In genomic region chr9:130530932-130531331, GRCh38 we compare ENCODE assay signal across 20 cellular contexts. TPM values are rescaled to one million over a fixed set of nuclear protein-coding genes. Genes with fewer than 3 reads are reported as not detected.
A peak's percentile ranks its signal among the peaks of the same experiment; 100 is the strongest.
DNase-seq lines count a peak whose midpoint lies in the region; ATAC-seq and TF ChIP-seq lines count a peak whose summit lies in the region.
"Had no signal": no experiment of that assay in that cellular context is flagged by ENCODE, and none has a peak within 500 bp of the region (broad histone marks: within the 10 kb centered on the region; RNA-seq: fewer than 3 reads in every experiment).

No MANE protein-coding gene starts in this region.

- no peaks in the 10 kb centered on the region for H3K9me3 ChIP-seq in HEK293 (ENCODE audit: control insufficient read depth, insufficient read depth, low read depth, low read length)
- H3K9me3 ChIP-seq in body of pancreas, result no peaks in the 10 kb centered on the region
- peaks cover 1% of the 10 kb centered on the region for H3K9me3 ChIP-seq in trophoblast cell (ENCODE audit: insufficient read depth, low read depth, low read length)
- no peaks in the 10 kb centered on the region for H3K9me3 ChIP-seq in suprapubic skin
- H3K9me3 ChIP-seq: ascending aorta had no signal

- TF ChIP-seq CTCF in HEK293 (tag by site-specific recombination; IDR thresholded peaks at IDR 0.05) (no peak), body of pancreas (IDR thresholded peaks at IDR 0.05) (no peak), suprapubic skin (IDR thresholded peaks at IDR 0.05) (no peak)

- H3K79me2 ChIP-seq in trophoblast cell (ENCODE audit: control insufficient read depth, insufficient read depth, low read length, poor library complexity), result no peaks in the 10 kb centered on the region
- H3K79me2 ChIP-seq: hepatocyte had no signal

- WGBS in body of pancreas, 2 donors, result 27 to 44% methylated on average over 9 of the region's 9 CpGs
- no CpG with 5 or more reads among the region's 9 CpGs for WGBS in trophoblast cell (ENCODE audit: extremely low coverage, insufficient coverage, insufficient read length)
- WGBS in suprapubic skin, result 33% methylated on average over 9 of the region's 9 CpGs

- no peak overlapping the region for H4K8ac ChIP-seq in trophoblast cell (ENCODE audit: low read depth, low read length)

- H3K4me2 ChIP-seq in trophoblast cell (ENCODE audit: low read length), result no peak overlapping the region
- H3K4me2 ChIP-seq: hepatocyte had no signal

- H2AK5ac ChIP-seq in trophoblast cell (ENCODE audit: low read length), result no peak overlapping the region

- H3K9ac ChIP-seq in trophoblast cell (ENCODE audit: low read length), result no peak overlapping the region

- no peak overlapping the region for H2BK120ac ChIP-seq in trophoblast cell (ENCODE audit: insufficient read depth, low read length, poor library complexity)

- intact Hi-C loops in body of pancreas (cut with DNase I), result no loop called here
- intact Hi-C loops in cardiac septum (cut with DNase I), result loop anchor here (5.0 kb wide), 1 partner anchor 96 kb away; no protein-coding TSS in a partner anchor

- H3K27ac ChIP-seq in HEK293 (ENCODE audit: extremely low read depth, low read depth, low read length), result no peak overlapping the region
- H3K27ac ChIP-seq in body of pancreas, result no peak overlapping the region
- no peak overlapping the region for H3K27ac ChIP-seq in trophoblast cell (ENCODE audit: low read depth, low read length)
- H3K27ac ChIP-seq in suprapubic skin, result no peak overlapping the region
- H3K27ac ChIP-seq: ascending aorta, hepatocyte had no signal

- no peak for TF ChIP-seq EP300 in suprapubic skin (IDR thresholded peaks at IDR 0.05)

- H4K91ac ChIP-seq in trophoblast cell (ENCODE audit: low read depth, low read length), result no peak overlapping the region

- POLR2A ChIA-PET in HEK293 (lab: Yijun Ruan, JAX), result no interaction called here

- no peaks in the 10 kb centered on the region for H3K27me3 ChIP-seq in body of pancreas
- no peaks in the 10 kb centered on the region for H3K27me3 ChIP-seq in trophoblast cell (ENCODE audit: insufficient read depth, low read length)
- H3K27me3 ChIP-seq in suprapubic skin, result peaks cover 54% of the 10 kb centered on the region
- H3K27me3 ChIP-seq: ascending aorta, hepatocyte had no signal

- no peaks in the 10 kb centered on the region for H3K4me1 ChIP-seq in HEK293 (ENCODE audit: control insufficient read depth, insufficient read depth, low read length)
- H3K4me1 ChIP-seq in body of pancreas, result peaks cover 6% of the 10 kb centered on the region
- peaks cover 0 to 4% of the 10 kb centered on the region in 2 experiments for H3K4me1 ChIP-seq in trophoblast cell (ENCODE audit: control insufficient read depth in 1 of 2, insufficient read depth in 2 of 2, low read length in 2 of 2)
- peaks cover 6% of the 10 kb centered on the region for H3K4me1 ChIP-seq in suprapubic skin
- H3K4me1 ChIP-seq: ascending aorta had no signal

- H3K14ac ChIP-seq in trophoblast cell (ENCODE audit: low read length), result no peak overlapping the region

- TF ChIP-seq POLR2A in body of pancreas (IDR thresholded peaks at IDR 0.05) (no peak), suprapubic skin (IDR thresholded peaks at IDR 0.05) (no peak)

- no peak overlapping the region for H4K12ac ChIP-seq in trophoblast cell (ENCODE audit: low read depth, low read length)

- no peak overlapping the region for H2AFZ ChIP-seq in trophoblast cell (ENCODE audit: insufficient read depth, low read length, poor library complexity)
- H2AFZ ChIP-seq: hepatocyte had no signal

- H3K4me3 ChIP-seq in HEK293 (ENCODE audit: low read depth, low read length) (no peak overlapping the region), body of pancreas (no peak overlapping the region), trophoblast cell (ENCODE audit: low read depth, low read length) (no peak overlapping the region), suprapubic skin (no peak overlapping the region)
- H3K4me3 ChIP-seq: ascending aorta, GM12878, hepatocyte had no signal

- no peaks in the 10 kb centered on the region for H3K79me1 ChIP-seq in trophoblast cell (ENCODE audit: low read length)

- H2BK12ac ChIP-seq in trophoblast cell (ENCODE audit: low read length), result no peak overlapping the region

- no peaks in the 10 kb centered on the region for H3K36me3 ChIP-seq in HEK293 (ENCODE audit: control insufficient read depth in 2 of 2, insufficient read depth in 1 of 2, low read length in 2 of 2)
- no peaks in the 10 kb centered on the region for H3K36me3 ChIP-seq in body of pancreas (replicated peaks in 1 of 2; ENCODE audit: insufficient read depth in 1 of 2, low read depth in 2 of 2)
- no peaks in the 10 kb centered on the region for H3K36me3 ChIP-seq in trophoblast cell (ENCODE audit: control insufficient read depth in 1 of 2, insufficient read depth in 2 of 2, low read length in 2 of 2)
- H3K36me3 ChIP-seq in suprapubic skin, result no peaks in the 10 kb centered on the region
- H3K36me3 ChIP-seq: ascending aorta had no signal

- no peak overlapping the region for H2BK5ac ChIP-seq in trophoblast cell (ENCODE audit: low read depth, low read length, poor library complexity)

- no peak overlapping the region for H3K4ac ChIP-seq in trophoblast cell (ENCODE audit: low read depth, low read length)

- no peak for ATAC-seq in body of pancreas
- ATAC-seq in HG02973 (IDR thresholded peaks at IDR 0.05; ENCODE audit: unreplicated experiment), result no peak
- ATAC-seq: GM12878, Panc1 had no signal

- no peak overlapping the region for H3K23ac ChIP-seq in trophoblast cell (ENCODE audit: low read length)

- DNase-seq in body of pancreas, result peak; percentile 20 to 44 (median 30)
- peak; percentile 79 for DNase-seq in cardiac septum (ENCODE audit: low spot score)
- DNase-seq in trophoblast cell, result peak; percentile 12 to 37
- DNase-seq in islet precursor cell, result no peak
- DNase-seq in activated CD4-positive, alpha-beta T cell treated with anti-CD3 and anti-CD28 coated beads, Interleukin-2, amount 50 U/mL, for 1 hour, result no peak
- DNase-seq in suprapubic skin (ENCODE audit: low spot score in 2 of 2), result no peak
- DNase-seq: activated CD4-positive, alpha-beta T cell treated with anti-CD3 and anti-CD28 coated beads, Interleukin-2, amount 10 ng/mL, durations not matched to agents 24 days and 14 days; activated naive CD4-positive, alpha-beta T cell; AML-193; Kasumi-1; NCI-H1105 treated with DMSO at 0.1 percent for 48 hours; NCI-H82; nucleus accumbens; stimulated activated CD4-positive, alpha-beta T cell treated with anti-CD3 and anti-CD28 coated beads, Interleukin-2, amount 100 ng/mL, for 48 hours had no signal

- H3K18ac ChIP-seq in trophoblast cell (ENCODE audit: low read length), result no peak overlapping the region

- CTCF ChIA-PET in HEK293 (lab: Yijun Ruan, JAX), result interaction anchor here (0.5 kb wide), 1 partner anchor 153 kb away, joined by 4 read pairs; no protein-coding TSS in a partner anchor

TF ChIP-seq in HEK293, 187 proteins besides CTCF, POLR2A, EP300 and RAD21:
- TF ChIP-seq ZBTB44 (tag by site-specific recombination; IDR thresholded peaks at IDR 0.05), result peak; percentile 34
- TF ChIP-seq ZEB2 (tag by site-specific recombination; IDR thresholded peaks at IDR 0.05), result 0 out of 2 replicates have a peak, but pooled peaks have one; percentile 27
- no peak for TF ChIP-seq ZNF629 (tag by site-specific recombination; IDR thresholded peaks at IDR 0.05)
- 0 out of 2 replicates have a peak, but pooled peaks have one; percentile 10 for TF ChIP-seq OSR2 (tag by site-specific recombination; IDR thresholded peaks at IDR 0.05)

RNA-seq across cellular contexts. Expression of gene FUBP3, which starts 48.4 kb away (rescaled TPM):
- 10 to 100 TPM; 16.6 to 30.3 TPM for total RNA-seq in body of pancreas
- 36.8 TPM for total RNA-seq in cardiac septum
- polyA plus RNA-seq in trophoblast cell (2013), result 40.3 and 40.8 TPM in 2 replicates
- 100 to 1,000 TPM in 1 of 4 donors, 10 to 100 TPM in 3; 26.5 to 147 (median 33.7) TPM for total RNA-seq in suprapubic skin

Comparison
In these comparisons a context has a peak if more than half of its experiments do, and no peak if none do; other contexts are left out.
1. DNase-seq: peak in body of pancreas (4 of 4), cardiac septum (single experiment) and trophoblast cell (2 of 2); none in islet precursor cell (single experiment), activated CD4-positive, alpha-beta T cell treated with anti-CD3 and anti-CD28 coated beads, Interleukin-2, amount 50 U/mL, for 1 hour (single experiment) and suprapubic skin (0 of 2).